Comparison of ENCODE assay signal across 8 cellular contexts in genomic region chr2:159613515-159614336, GRCh38. TPM values are rescaled to one million over a fixed set of nuclear protein-coding genes. Genes with fewer than 3 reads are reported as not detected.
DNase-seq lines count a peak whose midpoint lies in the region; ATAC-seq and TF ChIP-seq lines count a peak whose summit lies in the region.

No MANE protein-coding gene starts in this region.

- peak overlapping the region; percentile 65 for H3K4me2 ChIP-seq in DOHH2 (ENCODE audit: low read length)

- no peaks in the 10 kb centered on the region for H3K9me3 ChIP-seq in DOHH2 (ENCODE audit: control insufficient read depth, insufficient read depth, low read length)
- H3K9me3 ChIP-seq in mucosa of descending colon, result no peaks in the 10 kb centered on the region
- no peaks in the 10 kb centered on the region for H3K9me3 ChIP-seq in CD4-positive, alpha-beta memory T cell (ENCODE audit: control insufficient read depth in 1 of 2, low read length in 2 of 2)

- peaks cover 30% of the 10 kb centered on the region for H3K79me2 ChIP-seq in DOHH2 (ENCODE audit: control insufficient read depth, low read length)

- no peak for TF ChIP-seq CTCF in DOHH2 (IDR thresholded peaks at IDR 0.05; ENCODE audit: low read depth, low read length, poor library complexity, severe bottlenecking)
- TF ChIP-seq CTCF in chondrocyte (IDR thresholded peaks at IDR 0.05), result no peak
- peak; percentile 1 for TF ChIP-seq CTCF in mucosa of descending colon (IDR thresholded peaks at IDR 0.05)

- H3K27ac Mint-ChIP-seq in chondrocyte (ENCODE audit: unreplicated experiment), result peak overlapping the region; percentile 97
- H3K27ac Mint-ChIP-seq in activated naive CD4-positive, alpha-beta T cell treated with anti-CD3 and anti-CD28 coated beads, Interleukin-2, amount 50 U/mL, for 72 hours, result no peak overlapping the region
- no peak overlapping the region for H3K27ac Mint-ChIP-seq in CD4-positive, alpha-beta memory T cell

- H3K4me3 Mint-ChIP-seq in chondrocyte (ENCODE audit: unreplicated experiment), result peak overlapping the region; percentile 78
- H3K4me3 Mint-ChIP-seq in CD4-positive, alpha-beta memory T cell, result peak overlapping the region in 2 of 8 donors; percentile 40 to 63

- H3K36me3 ChIP-seq in DOHH2 (ENCODE audit: control insufficient read depth, low read length) (no peaks in the 10 kb centered on the region), mucosa of descending colon (ENCODE audit: low read depth) (no peaks in the 10 kb centered on the region)
- no peaks in the 10 kb centered on the region for H3K36me3 ChIP-seq in CD4-positive, alpha-beta memory T cell (ENCODE audit: insufficient read depth, low read length)

- H3K9me3 Mint-ChIP-seq in chondrocyte (ENCODE audit: low read depth), result no peaks in the 10 kb centered on the region
- H3K9me3 Mint-ChIP-seq in activated naive CD4-positive, alpha-beta T cell treated with anti-CD3 and anti-CD28 coated beads, Interleukin-2, amount 50 U/mL, for 72 hours, result no peaks in the 10 kb centered on the region
- H3K9me3 Mint-ChIP-seq in CD4-positive, alpha-beta memory T cell, result no peaks in the 10 kb centered on the region

- intact Hi-C loops in mucosa of descending colon (cut with DNase I, micrococcal nuclease), result loop anchor here in 1 of 2 donors (10.0 kb wide), 1 partner anchor 101 kb away; the partner anchor contains the start of gene MARCHF7
- intact Hi-C loops in CD4-positive, alpha-beta memory T cell (cut with micrococcal nuclease), result no loop called here

- H3K9me2 ChIP-seq in DOHH2 (replicated peaks; ENCODE audit: control insufficient read depth, low read length), result no peaks in the 10 kb centered on the region

- peaks cover 29% of the 10 kb centered on the region for H3K4me1 ChIP-seq in DOHH2 (ENCODE audit: control insufficient read depth, low read length)
- peaks cover 23% of the 10 kb centered on the region for H3K4me1 ChIP-seq in mucosa of descending colon (ENCODE audit: low read depth)
- peaks cover 5% of the 10 kb centered on the region for H3K4me1 ChIP-seq in CD4-positive, alpha-beta memory T cell (ENCODE audit: insufficient read depth, low read length)

- H3K27me3 Mint-ChIP-seq in chondrocyte (ENCODE audit: low read depth), result no peaks in the 10 kb centered on the region
- peaks cover 16 to 19% of the 10 kb centered on the region in 2 donors for H3K27me3 Mint-ChIP-seq in CD4-positive, alpha-beta memory T cell

- DNase-seq in NCI-H1930 (lab: John Stamatoyannopoulos, UW) (peak; percentile 91 to 93), chondrocyte (ENCODE audit: low spot score) (no peak), mucosa of descending colon (no peak), SHP77 (lab: John Stamatoyannopoulos, UW) (no peak)
- no peak for DNase-seq in activated naive CD4-positive, alpha-beta T cell treated with anti-CD3 and anti-CD28 coated beads, Interleukin-2, amount 50 U/mL, for 72 hours (ENCODE audit: low spot score in 2 of 2)
- DNase-seq in CD4-positive, alpha-beta memory T cell, result no peak

- ATAC-seq in mucosa of descending colon (no peak), GM21529 (IDR thresholded peaks at IDR 0.05; ENCODE audit: unreplicated experiment) (no peak)
- no peak for ATAC-seq in activated naive CD4-positive, alpha-beta T cell treated with anti-CD3 and anti-CD28 coated beads, Interleukin-2, amount 50 U/mL, for 72 hours

- peak overlapping the region; percentile 82 for H3K27ac ChIP-seq in DOHH2 (ENCODE audit: low read depth, low read length)
- H3K27ac ChIP-seq in CD4-positive, alpha-beta memory T cell (ENCODE audit: low read depth, low read length), result no peak overlapping the region

- H3K4me1 Mint-ChIP-seq in chondrocyte (ENCODE audit: low read depth), result peaks cover 46% of the 10 kb centered on the region
- peaks cover 6 to 22% (median 12%) of the 10 kb centered on the region in 4 donors for H3K4me1 Mint-ChIP-seq in CD4-positive, alpha-beta memory T cell

- H3F3A ChIP-seq in DOHH2 (ENCODE audit: control insufficient read depth, insufficient read depth), result peaks cover 21% of the 10 kb centered on the region

- no peaks in the 10 kb centered on the region for H3K36me3 Mint-ChIP-seq in chondrocyte (ENCODE audit: low read depth)
- peaks cover 6 to 13% of the 10 kb centered on the region in 2 donors for H3K36me3 Mint-ChIP-seq in activated naive CD4-positive, alpha-beta T cell treated with anti-CD3 and anti-CD28 coated beads, Interleukin-2, amount 50 U/mL, for 72 hours
- peaks cover 0 to 6% of the 10 kb centered on the region in 2 donors for H3K36me3 Mint-ChIP-seq in CD4-positive, alpha-beta memory T cell

- peaks cover 3% of the 10 kb centered on the region; the same call in 1 of the 2 replicates for H3K27me3 ChIP-seq in DOHH2 (ENCODE audit: control insufficient read depth, low read length)
- H3K27me3 ChIP-seq in CD4-positive, alpha-beta memory T cell (ENCODE audit: insufficient read depth, low read length), result peaks cover 10% of the 10 kb centered on the region

- peak overlapping the region; percentile 90 for H3K4me3 ChIP-seq in DOHH2 (ENCODE audit: low read length)
- no peak overlapping the region for H3K4me3 ChIP-seq in mucosa of descending colon
- no peak overlapping the region for H3K4me3 ChIP-seq in CD4-positive, alpha-beta memory T cell (ENCODE audit: low read length in 2 of 2)

- H4K20me1 ChIP-seq in DOHH2 (ENCODE audit: control insufficient read depth, insufficient read depth, low read depth, low read length), result no peaks in the 10 kb centered on the region

- CTCF ChIA-PET in CD4-positive, alpha-beta memory T cell (lab: Charles Lee; ENCODE audit: partially characterized antibody), result no interaction called here

- POLR2A ChIA-PET in CD4-positive, alpha-beta memory T cell (lab: Charles Lee; ENCODE audit: partially characterized antibody), result interaction anchor here (4.1 kb wide), 1 partner anchor 99 kb away, joined by 9 read pairs; the partner anchor contains the start of gene MARCHF7

RNA-seq across cellular contexts. Expression of gene BAZ2B, which starts 2.6 kb away (rescaled TPM):
- 31.6 to 62.6 TPM (median 37.8 TPM) in 3 replicates for total RNA-seq in chondrocyte
- 10 to 100 TPM; 58.9 to 98.1 (median 72.5) TPM for total RNA-seq in mucosa of descending colon
- 10 to 100 TPM in 1 of 2 donors, 1 to 10 TPM in 1; 9.4 to 15.0 TPM for total RNA-seq in activated naive CD4-positive, alpha-beta T cell treated with anti-CD3 and anti-CD28 coated beads, Interleukin-2, amount 50 U/mL, for 72 hours
- 10 to 100 TPM; 34.6 to 35.6 TPM for total RNA-seq in CD4-positive, alpha-beta memory T cell
- 10 to 100 TPM in 1 of 2 donors, 1 to 10 TPM in 1; 4.3 to 17.3 TPM for polyA plus RNA-seq in CD4-positive, alpha-beta memory T cell

Comparison
In these comparisons a context has a peak if more than half of its experiments do, and no peak if none do; other contexts are left out.
1. DNase-seq: peak in NCI-H1930 (2 of 2); none in chondrocyte (single experiment), mucosa of descending colon (0 of 3), activated naive CD4-positive, alpha-beta T cell treated with anti-CD3 and anti-CD28 coated beads, Interleukin-2, amount 50 U/mL, for 72 hours (0 of 2), CD4-positive, alpha-beta memory T cell (0 of 5) and SHP77 (0 of 2).